Comparison of ENCODE assay signal across 30 cellular contexts in the genomic region with DNA sequence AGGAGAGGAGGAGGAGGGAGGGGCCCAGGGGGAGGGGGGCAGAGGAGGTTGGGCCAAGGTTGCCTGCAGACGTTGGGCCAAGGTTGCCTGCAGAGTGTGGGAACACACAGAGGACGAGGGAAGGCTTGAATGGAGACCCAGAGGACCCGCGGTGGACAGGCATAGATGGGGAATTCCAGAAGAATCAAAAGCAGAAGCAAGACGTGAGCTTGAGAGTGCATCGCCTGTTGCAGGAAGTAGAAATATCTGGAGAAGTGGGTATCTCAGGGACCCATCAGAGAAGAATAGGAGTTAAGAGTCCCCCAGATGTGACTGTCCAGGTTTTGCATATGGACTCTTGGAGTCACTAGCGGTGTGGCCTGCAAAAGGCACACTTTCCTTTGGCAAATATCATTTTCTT.
"Had no signal": no experiment of that assay in that cellular context is flagged by ENCODE, and none has a peak within 500 bp of the region (broad histone marks: within the 10 kb centered on the region; RNA-seq: fewer than 3 reads in every experiment).

No MANE protein-coding gene starts in this region.

- H3K27me3 Mint-ChIP-seq: activated CD4-positive, alpha-beta memory T cell treated with anti-CD3 and anti-CD28 coated beads for 36 hours; activated CD4-positive, alpha-beta T cell treated with anti-CD3 and anti-CD28 coated beads for 36 hours; activated CD4-positive, alpha-beta T cell treated with anti-CD3 and anti-CD28 coated beads, Interleukin-2, amount 10 ng/mL, durations not matched to agents 24 days and 14 days; activated naive CD8-positive, alpha-beta T cell treated with anti-CD3 and anti-CD28 coated beads for 36 hours; activated T-cell treated with anti-CD3 and anti-CD28 coated beads, Interleukin-2, amount 50 U/mL, for 24 hours had no signal

- H3K36me3 Mint-ChIP-seq: activated CD4-positive, alpha-beta memory T cell treated with anti-CD3 and anti-CD28 coated beads for 36 hours; activated naive CD4-positive, alpha-beta T cell treated with anti-CD3 and anti-CD28 coated beads, Interleukin-2, amount 50 U/mL, for 24 hours; activated naive CD8-positive, alpha-beta T cell treated with anti-CD3 and anti-CD28 coated beads for 36 hours; brain had no signal

- ATAC-seq: activated CD4-positive, alpha-beta T cell treated with anti-CD3 and anti-CD28 coated beads for 36 hours; activated CD8-positive, alpha-beta T cell treated with anti-CD3 and anti-CD28 coated beads, Interleukin-2, amount 10 ng/mL, durations not matched to agents 7 days and 5 days; activated naive CD8-positive, alpha-beta T cell treated with anti-CD3 and anti-CD28 coated beads, Interleukin-2, amount 50 U/mL, for 24 hours; activated T-cell treated with anti-CD3 and anti-CD28 coated beads, Interleukin-2, amount 50 U/mL, for 72 hours; effector memory CD8-positive, alpha-beta T cell; foreskin keratinocyte; gastrocnemius medialis had no signal

- H3K4me1 Mint-ChIP-seq: activated CD4-positive, alpha-beta T cell treated with anti-CD3 and anti-CD28 coated beads for 36 hours; activated CD4-positive, alpha-beta T cell treated with anti-CD3 and anti-CD28 coated beads, Interleukin-2, amount 10 ng/mL, durations not matched to agents 24 days and 14 days; activated naive CD4-positive, alpha-beta T cell treated with anti-CD3 and anti-CD28 coated beads, Interleukin-2, amount 50 U/mL, for 24 hours; activated naive CD8-positive, alpha-beta T cell treated with anti-CD3 and anti-CD28 coated beads for 36 hours; activated naive CD8-positive, alpha-beta T cell treated with anti-CD3 and anti-CD28 coated beads, Interleukin-2, amount 50 U/mL, for 24 hours; brain; central memory CD8-positive, alpha-beta T cell had no signal

- H3K9me3 Mint-ChIP-seq: activated CD4-positive, alpha-beta memory T cell treated with anti-CD3 and anti-CD28 coated beads for 36 hours; activated CD4-positive, alpha-beta T cell treated with anti-CD3 and anti-CD28 coated beads, Interleukin-2, amount 10 ng/mL, durations not matched to agents 24 days and 14 days; activated naive CD8-positive, alpha-beta T cell treated with anti-CD3 and anti-CD28 coated beads, Interleukin-2, amount 50 U/mL, for 24 hours; effector memory CD8-positive, alpha-beta T cell had no signal

- H3K27ac ChIP-seq: adrenal gland, ascending aorta, breast epithelium, cardiac muscle cell, esophagus muscularis mucosa, foreskin keratinocyte, gastrocnemius medialis had no signal

- DNase-seq: activated CD4-positive, alpha-beta memory T cell treated with anti-CD3 and anti-CD28 coated beads for 36 hours; activated CD4-positive, alpha-beta T cell treated with anti-CD3 and anti-CD28 coated beads for 36 hours; activated CD4-positive, alpha-beta T cell treated with anti-CD3 and anti-CD28 coated beads, Interleukin-2, amount 10 ng/mL, durations not matched to agents 24 days and 14 days; activated CD4-positive, CD25-positive, alpha-beta regulatory T cell; activated CD4-positive, CD25-positive, alpha-beta regulatory T cell treated with anti-CD3 and anti-CD28 coated beads, Interleukin-2, amount 50 U/mL, for 72 hours; activated CD8-positive, alpha-beta memory T cell treated with anti-CD3 and anti-CD28 coated beads, Interleukin-2, amount 50 U/mL, for 48 hours; activated CD8-positive, alpha-beta T cell treated with anti-CD3 and anti-CD28 coated beads, Interleukin-2, amount 10 ng/mL, durations not matched to agents 7 days and 5 days; activated naive CD4-positive, alpha-beta T cell treated with anti-CD3 and anti-CD28 coated beads for 36 hours; activated naive CD8-positive, alpha-beta T cell treated with anti-CD3 and anti-CD28 coated beads for 36 hours; activated naive CD8-positive, alpha-beta T cell treated with anti-CD3 and anti-CD28 coated beads, Interleukin-2, amount 50 U/mL, for 24 hours; activated T-cell treated with anti-CD3 and anti-CD28 coated beads for 4 hours; activated T-cell treated with anti-CD3 and anti-CD28 coated beads, Interleukin-2, amount 50 U/mL, for 24 hours; activated T-cell treated with anti-CD3 and anti-CD28 coated beads, Interleukin-2, amount 50 U/mL, for 72 hours; adrenal gland; amygdala; cortex of kidney; dermis blood vessel endothelial cell; effector CD4-positive, alpha-beta T cell; effector memory CD8-positive, alpha-beta T cell; erythroblast; foreskin keratinocyte; gastrocnemius medialis; T-helper 2 cell had no signal

- H3K4me3 ChIP-seq: adrenal gland, ascending aorta, breast epithelium, cardiac muscle cell, esophagus muscularis mucosa, gastrocnemius medialis had no signal

- H3K27ac Mint-ChIP-seq: activated CD4-positive, alpha-beta memory T cell treated with anti-CD3 and anti-CD28 coated beads for 36 hours; activated CD4-positive, alpha-beta T cell treated with anti-CD3 and anti-CD28 coated beads for 36 hours; activated CD4-positive, alpha-beta T cell treated with anti-CD3 and anti-CD28 coated beads, Interleukin-2, amount 10 ng/mL, durations not matched to agents 24 days and 14 days; activated CD8-positive, alpha-beta T cell treated with anti-CD3 and anti-CD28 coated beads, Interleukin-2, amount 10 ng/mL, durations not matched to agents 7 days and 5 days; activated naive CD4-positive, alpha-beta T cell treated with anti-CD3 and anti-CD28 coated beads for 36 hours; activated naive CD4-positive, alpha-beta T cell treated with anti-CD3 and anti-CD28 coated beads, Interleukin-2, amount 50 U/mL, for 24 hours; activated naive CD8-positive, alpha-beta T cell treated with anti-CD3 and anti-CD28 coated beads for 36 hours; activated naive CD8-positive, alpha-beta T cell treated with anti-CD3 and anti-CD28 coated beads, Interleukin-2, amount 50 U/mL, for 24 hours; activated T-cell treated with anti-CD3 and anti-CD28 coated beads, Interleukin-2, amount 50 U/mL, for 24 hours; activated T-cell treated with anti-CD3 and anti-CD28 coated beads, Interleukin-2, amount 50 U/mL, for 72 hours; brain; effector memory CD8-positive, alpha-beta T cell had no signal

- H3K4me3 Mint-ChIP-seq: activated CD4-positive, alpha-beta memory T cell treated with anti-CD3 and anti-CD28 coated beads for 36 hours; activated CD4-positive, alpha-beta T cell treated with anti-CD3 and anti-CD28 coated beads for 36 hours; activated CD4-positive, alpha-beta T cell treated with anti-CD3 and anti-CD28 coated beads, Interleukin-2, amount 10 ng/mL, durations not matched to agents 24 days and 14 days; activated CD8-positive, alpha-beta T cell treated with anti-CD3 and anti-CD28 coated beads, Interleukin-2, amount 10 ng/mL, durations not matched to agents 7 days and 5 days; activated naive CD4-positive, alpha-beta T cell treated with anti-CD3 and anti-CD28 coated beads for 36 hours; activated naive CD4-positive, alpha-beta T cell treated with anti-CD3 and anti-CD28 coated beads, Interleukin-2, amount 50 U/mL, for 24 hours; activated naive CD8-positive, alpha-beta T cell treated with anti-CD3 and anti-CD28 coated beads for 36 hours; activated naive CD8-positive, alpha-beta T cell treated with anti-CD3 and anti-CD28 coated beads, Interleukin-2, amount 50 U/mL, for 24 hours; activated T-cell treated with anti-CD3 and anti-CD28 coated beads, Interleukin-2, amount 50 U/mL, for 24 hours; activated T-cell treated with anti-CD3 and anti-CD28 coated beads, Interleukin-2, amount 50 U/mL, for 72 hours; brain; central memory CD8-positive, alpha-beta T cell; effector memory CD8-positive, alpha-beta T cell had no signal
